Comparison of ENCODE assay signal across 14 cellular contexts in the genomic region with DNA sequence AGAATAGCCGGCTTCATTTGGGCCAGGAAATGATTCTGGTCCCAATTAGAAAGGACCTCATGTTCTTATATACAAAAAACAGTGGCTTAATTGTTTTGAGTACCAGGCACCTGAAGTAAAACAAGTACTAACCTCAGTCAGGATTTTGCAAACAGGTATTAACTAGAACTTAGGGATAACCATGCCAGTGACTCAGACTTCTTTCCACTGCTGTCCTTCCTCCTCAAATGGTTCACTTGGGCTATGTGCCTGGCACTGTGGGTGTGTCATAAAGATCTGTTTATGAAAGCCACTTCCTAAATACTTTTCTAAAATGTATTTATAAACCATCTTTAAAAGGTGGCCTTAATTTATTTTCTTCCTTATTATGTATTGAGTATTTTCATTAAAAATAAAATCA. TPM values are rescaled to one million over a fixed set of nuclear protein-coding genes. Genes with fewer than 3 reads are reported as not detected.
A peak's percentile ranks its signal among the peaks of the same experiment; 100 is the strongest.
DNase-seq lines count a peak whose midpoint lies in the region; ATAC-seq and TF ChIP-seq lines count a peak whose summit lies in the region.
"Had no signal": no experiment of that assay in that cellular context is flagged by ENCODE, and none has a peak within 500 bp of the region (broad histone marks: within the 10 kb centered on the region; RNA-seq: fewer than 3 reads in every experiment).

No MANE protein-coding gene starts in this region.

- no peak overlapping the region for H3K56ac ChIP-seq in H9 (ENCODE audit: insufficient read length, low read depth, low read length)

- H3K79me2 ChIP-seq in H9 (ENCODE audit: insufficient read depth, low read length) = 0 out of 2 replicates have a peak, but pooled peaks cover 1% of the 10 kb centered on the region

- no peak overlapping the region for H3K23ac ChIP-seq in H9 (ENCODE audit: insufficient read length, low read depth, low read length)

- no peak overlapping the region for H2BK12ac ChIP-seq in H9 (ENCODE audit: insufficient read length, low read depth, low read length)

- H3K4me1 Mint-ChIP-seq in H9 = peaks cover 21% of the 10 kb centered on the region in 2 experiments

- H4K8ac ChIP-seq in H9 (replicated peaks; ENCODE audit: insufficient read length, low read depth, low read length) = no peak overlapping the region

- no peaks in the 10 kb centered on the region for H3K27me3 ChIP-seq in H9 (ENCODE audit: insufficient read depth, low read length)

- TF ChIP-seq CTCF in H9 (conservative IDR thresholded peaks at IDR 0.05) (no peak), GM10266 (IDR thresholded peaks at IDR 0.05; ENCODE audit: control insufficient read depth, insufficient read depth, low read depth, missing control alignments) (no peak)

- no peaks in the 10 kb centered on the region for H3K27me3 Mint-ChIP-seq in H9 (ENCODE audit: low read depth)

- ATAC-seq in GM18511 (IDR thresholded peaks at IDR 0.05; ENCODE audit: unreplicated experiment) = no peak
- ATAC-seq: sciatic nerve had no signal

- peaks cover 4% of the 10 kb centered on the region; the same call in 1 of the 2 replicates for H3K4me1 ChIP-seq in H9 (ENCODE audit: insufficient read depth, low read length)

- no peak overlapping the region for H3K4me3 Mint-ChIP-seq in H9

- no peaks in the 10 kb centered on the region for H3K9me3 ChIP-seq in H9 (ENCODE audit: control insufficient read depth, low read depth, low read length)

- H2BK20ac ChIP-seq in H9 (ENCODE audit: low read depth, low read length, poor library complexity, severe bottlenecking) = no peak overlapping the region

- no peak overlapping the region for H3K9ac ChIP-seq in H9 (ENCODE audit: extremely low read depth, insufficient read length, low read length)
- H3K9ac ChIP-seq: KMS-11 had no signal

- H3K27ac ChIP-seq in H9 (ENCODE audit: insufficient read length, low read depth, low read length) (no peak overlapping the region), angular gyrus (ENCODE audit: low read depth, low read length) (peak overlapping the region; percentile 94)
- H3K27ac ChIP-seq: KMS-11 had no signal

- no peak overlapping the region for H4K91ac ChIP-seq in H9 (ENCODE audit: insufficient read length, low read depth, low read length)

- H3K14ac ChIP-seq in H9 (ENCODE audit: insufficient read depth, low read length) = no peak overlapping the region

- H2AK5ac ChIP-seq in H9 (ENCODE audit: insufficient read length, low read length) = no peak overlapping the region

- no peaks in the 10 kb centered on the region for H3K9me3 Mint-ChIP-seq in H9

- no peak overlapping the region for H3K4ac ChIP-seq in H9 (ENCODE audit: low read depth, low read length)

- H2AFZ ChIP-seq in H9 (ENCODE audit: low read length) = no peak overlapping the region

- no peak overlapping the region for H3K18ac ChIP-seq in H9 (ENCODE audit: insufficient read length, low read depth, low read length)

- H3K27ac Mint-ChIP-seq in H9 = no peak overlapping the region

- H4K5ac ChIP-seq in H9 (ENCODE audit: insufficient read length, low read depth, low read length) = no peak overlapping the region

- no peak overlapping the region for H2BK120ac ChIP-seq in H9 (ENCODE audit: low read depth, low read length, poor library complexity, severe bottlenecking)

- WGBS in H9 (ENCODE audit: extremely low coverage, insufficient read length, low lambda C conversion rate) = no CpG with 5 or more reads among the region's 1 CpG

- DNase-seq in H9 (no peak), fibroblast of peridontal ligament (ENCODE audit: extremely low read depth) (peak; percentile 64), stromal cell of bone marrow (ENCODE audit: low read depth) (peak; percentile 53), SW 1271 (lab: John Stamatoyannopoulos, UW) (no peak), GM10266 (ENCODE audit: extremely low spot score) (no peak), NCI-H510A (lab: John Stamatoyannopoulos, UW) (no peak)
- DNase-seq: aorta, COR-L47, midbrain, NCI-H2171 had no signal

- peak overlapping the region; percentile 26 for H3T11ph ChIP-seq in H9 (ENCODE audit: low read length)

- no peaks in the 10 kb centered on the region for H3K23me2 ChIP-seq in H9 (ENCODE audit: insufficient read length, low read depth, low read length, poor library complexity, severe bottlenecking)

- no peaks in the 10 kb centered on the region for H3K79me1 ChIP-seq in H9 (ENCODE audit: insufficient read depth, low read depth, low read length, poor library complexity, severe bottlenecking)

- no peak overlapping the region for H2BK15ac ChIP-seq in H9 (ENCODE audit: low read depth, low read length)

- no peaks in the 10 kb centered on the region for H4K20me1 ChIP-seq in H9 (ENCODE audit: control insufficient read depth, insufficient read depth, insufficient read length)

- peaks cover 8 to 22% (median 20%) of the 10 kb centered on the region in 3 experiments; a peak in 6 of 7 replicates for H3K36me3 Mint-ChIP-seq in H9 (ENCODE audit: insufficient read depth in 1 of 3, low read depth in 3 of 3)

- no peak overlapping the region for H3K4me2 ChIP-seq in H9 (ENCODE audit: insufficient read depth, insufficient read length, low read length)
- H3K4me2 ChIP-seq: KMS-11 had no signal

- H2BK5ac ChIP-seq in H9 (ENCODE audit: insufficient read length, low read length) = no peak overlapping the region

RNA-seq across cellular contexts. Expression of gene CLDN20, which starts 10.7 kb away (rescaled TPM):
- total RNA-seq in H9 (2021) = not detected in 2 replicates
- total RNA-seq: aorta had no signal

RNA-seq across cellular contexts. Expression of gene TFB1M, which starts 39.8 kb away (rescaled TPM):
- 28.6 and 31.5 TPM in 2 replicates for total RNA-seq in H9 (2021)

Comparison
In these comparisons a context has a peak if more than half of its experiments do, and no peak if none do; other contexts are left out.
1. DNase-seq: peak in fibroblast of peridontal ligament (single experiment) and stromal cell of bone marrow (single experiment); none in H9 (single experiment), SW 1271 (0 of 2), GM10266 (single experiment) and NCI-H510A (single experiment).